ENCODE assay signal across 28 cellular contexts in the genomic region with DNA sequence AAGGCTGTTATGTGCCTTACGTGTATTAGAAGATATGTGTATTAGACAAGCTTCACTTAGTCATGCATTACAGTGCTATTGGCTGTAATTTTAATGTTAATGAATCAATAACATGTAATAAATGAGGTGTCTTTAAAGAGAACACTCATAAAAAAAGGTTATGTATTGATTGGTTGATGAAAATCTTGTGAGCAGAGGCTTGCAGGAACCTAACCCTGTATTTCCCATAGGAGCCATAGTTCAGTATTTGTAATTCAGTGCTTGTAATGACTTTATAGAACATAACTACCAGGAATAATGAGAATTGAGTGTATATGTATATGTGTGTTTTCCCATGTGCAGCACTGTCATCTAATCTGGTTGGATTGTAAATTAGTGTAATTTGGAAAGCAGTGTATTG.
"Had no signal": no experiment of that assay in that cellular context is flagged by ENCODE, and none has a peak within 500 bp of the region (broad histone marks: within the 10 kb centered on the region; RNA-seq: fewer than 3 reads in every experiment).

No MANE protein-coding gene starts in this region.

- H3K9me3 ChIP-seq: colonic mucosa, esophagus squamous epithelium, gastrocnemius medialis had no signal

- FAIRE-seq: colon, endometrium, endothelial cell of umbilical vein, frontal cortex had no signal

- H3K27ac ChIP-seq: colonic mucosa, coronary artery, dorsolateral prefrontal cortex, epithelial cell of prostate, esophagus muscularis mucosa, esophagus squamous epithelium, foreskin keratinocyte, gastrocnemius medialis, gastroesophageal sphincter, heart left ventricle, heart right ventricle had no signal

- H3K27ac Mint-ChIP-seq: dendritic cell treated with granulocyte-macrophage colony-stimulating factor and Interleukin-4, amounts not matched to agents 40 ng/mL and 50 ng/mL, for 4 days; effector memory CD8-positive, alpha-beta T cell; endodermal cell had no signal

- H3K27me3 Mint-ChIP-seq: dendritic cell treated with granulocyte-macrophage colony-stimulating factor and Interleukin-4, amounts not matched to agents 40 ng/mL and 50 ng/mL, for 4 days had no signal

- H3K4me3 Mint-ChIP-seq: dendritic cell treated with granulocyte-macrophage colony-stimulating factor and Interleukin-4, amounts not matched to agents 40 ng/mL and 50 ng/mL, for 4 days; effector memory CD8-positive, alpha-beta T cell; endodermal cell had no signal

- H3K27me3 ChIP-seq: colonic mucosa had no signal

- H3K9me3 Mint-ChIP-seq: dendritic cell treated with granulocyte-macrophage colony-stimulating factor and Interleukin-4, amounts not matched to agents 40 ng/mL and 50 ng/mL, for 4 days; effector memory CD8-positive, alpha-beta T cell had no signal

- H3K4me3 ChIP-seq: colonic mucosa, coronary artery, dorsolateral prefrontal cortex, esophagus muscularis mucosa, esophagus squamous epithelium, gastrocnemius medialis, gastroesophageal sphincter, heart left ventricle, heart right ventricle had no signal

- DNase-seq: colonic mucosa; cortex of kidney; dermis blood vessel endothelial cell; dorsolateral prefrontal cortex; effector CD4-positive, alpha-beta T cell; effector CD8-positive, alpha-beta T cell; effector memory CD4-positive, alpha-beta T cell; effector memory CD8-positive, alpha-beta T cell; endodermal cell; erythroblast; esophagus squamous epithelium; foreskin fibroblast; foreskin keratinocyte; foreskin melanocyte; gastrocnemius medialis; glutamatergic neuron; head of caudate nucleus; heart left ventricle; heart right ventricle had no signal

- H3K4me1 ChIP-seq: colonic mucosa, esophagus muscularis mucosa, esophagus squamous epithelium, gastrocnemius medialis, gastroesophageal sphincter, heart left ventricle, heart right ventricle had no signal

- H3K36me3 ChIP-seq: colonic mucosa, esophagus muscularis mucosa, esophagus squamous epithelium, gastrocnemius medialis, gastroesophageal sphincter, heart left ventricle, heart right ventricle had no signal
